ENCODE assay signal across 11 cellular contexts in the genomic region with DNA sequence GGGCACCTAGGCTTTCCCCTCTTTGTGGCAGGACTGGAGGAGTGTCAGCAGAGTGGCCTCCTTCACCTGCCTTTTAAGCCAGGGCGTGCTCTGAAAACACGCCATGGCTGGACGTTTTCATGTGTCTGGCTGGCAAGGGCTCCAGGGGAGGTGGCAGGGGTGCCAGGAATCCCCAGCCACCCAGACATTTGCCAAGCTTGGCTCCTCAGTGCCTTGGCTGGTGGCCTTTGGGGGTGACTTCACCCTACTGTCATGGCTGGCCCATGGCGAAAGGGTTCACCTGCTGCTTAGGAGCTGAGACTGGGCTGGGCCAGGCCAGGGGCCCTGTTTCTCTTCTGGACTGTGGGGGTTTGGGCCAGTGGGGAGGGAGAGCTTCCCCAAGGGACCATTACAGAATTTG. TPM values are rescaled to one million over a fixed set of nuclear protein-coding genes. Genes with fewer than 3 reads are reported as not detected.
A peak's percentile ranks its signal among the peaks of the same experiment; 100 is the strongest.
DNase-seq lines count a peak whose midpoint lies in the region; ATAC-seq, FAIRE-seq and TF ChIP-seq lines count a peak whose summit lies in the region.
"Had no signal": no experiment of that assay in that cellular context is flagged by ENCODE, and none has a peak within 500 bp of the region (broad histone marks: within the 10 kb centered on the region; RNA-seq: fewer than 3 reads in every experiment).

No MANE protein-coding gene starts in this region.

- TF ChIP-seq CTCF in KMS-11 (conservative IDR thresholded peaks at IDR 0.05; ENCODE audit: low read depth, low read length) = no peak
- no peak for TF ChIP-seq CTCF in kidney (IDR thresholded peaks at IDR 0.05; ENCODE audit: borderline replicate concordance, extremely low read depth, insufficient read depth)

- peak overlapping the region; percentile 82; the same call in 1 of the 2 replicates for H3K9ac ChIP-seq in KMS-11
- H3K9ac ChIP-seq in kidney (ENCODE audit: low read length in 2 of 2) = no peak overlapping the region

- H3K4me3 Mint-ChIP-seq in activated T-helper 17 cell treated with anti-CD3 and anti-CD28 coated beads, Interleukin-2, amount 50 U/mL, for 72 hours = peak overlapping the region; percentile 99
- H3K4me3 Mint-ChIP-seq in stimulated activated naive B cell treated with anti-CD40 and anti-IgM and Interleukin-4, amounts not matched to agents 10 μg/mL and 1 μg/mL and 100 μg/mL, for 72 hours = peak overlapping the region; percentile 59 to 93

- FAIRE-seq in kidney (lab: Jason Lieb, UNC) = no peak

- no peak for DNase-seq in kidney
- DNase-seq in stimulated activated naive B cell treated with anti-CD40 and anti-IgM and Interleukin-4, amounts not matched to agents 10 μg/mL and 1 μg/mL and 100 μg/mL, for 72 hours = no peak
- DNase-seq in effector CD8-positive, alpha-beta T cell (lab: John Stamatoyannopoulos, UW) = no peak
- DNase-seq: activated effector memory CD4-positive, alpha-beta T cell treated with anti-CD3 and anti-CD28 coated beads, Interleukin-2, amount 50 U/mL, for 16 hours; MG63; retina; T1000 had no signal

- H3K27ac ChIP-seq in KMS-11 (peak overlapping the region; percentile 95), kidney (ENCODE audit: low read depth in 2 of 2, low read length in 2 of 2) (peak overlapping the region; percentile 57 to 77)

- H3K4me1 ChIP-seq in KMS-11 (ENCODE audit: low read depth, poor library complexity, severe bottlenecking) (peaks cover 95% of the 10 kb centered on the region), kidney (ENCODE audit: control insufficient read depth in 1 of 2, insufficient read depth in 1 of 2, low read depth in 1 of 2, low read length in 2 of 2) (peaks cover 77% of the 10 kb centered on the region in 2 donors)

- intact Hi-C loops in kidney (cut with DNase I) = no loop called here

- H3K36me3 ChIP-seq in KMS-11 (ENCODE audit: insufficient read depth) (peaks cover 3% of the 10 kb centered on the region; the same call in 1 of the 2 replicates), kidney (ENCODE audit: control insufficient read depth in 1 of 2, insufficient read depth in 2 of 2, low read length in 2 of 2) (peaks cover 0 to under 1% of the 10 kb centered on the region in 2 donors)

- H3K4me2 ChIP-seq in KMS-11 = peak overlapping the region; percentile 99

- H4K20me1 ChIP-seq in KMS-11 (ENCODE audit: insufficient read depth) = peaks cover 30% of the 10 kb centered on the region

- peak overlapping the region; percentile 1 for H3K4me3 ChIP-seq in KMS-11 (IDR thresholded peaks at IDR 0.05; ENCODE audit: insufficient read depth, low read depth, low read length)
- H3K4me3 ChIP-seq in kidney (ENCODE audit: low read length in 2 of 2) = no peak overlapping the region
- H3K4me3 ChIP-seq: MG63 had no signal

- H3K9me3 ChIP-seq in kidney (ENCODE audit: control insufficient read depth in 1 of 2, low read length in 2 of 2) = no peaks in the 10 kb centered on the region
- H3K9me3 ChIP-seq: MG63 had no signal

- peaks cover 63% of the 10 kb centered on the region for H3K4me1 Mint-ChIP-seq in activated T-helper 17 cell treated with anti-CD3 and anti-CD28 coated beads, Interleukin-2, amount 50 U/mL, for 72 hours
- peaks cover 82 to 100% of the 10 kb centered on the region in 2 donors for H3K4me1 Mint-ChIP-seq in stimulated activated naive B cell treated with anti-CD40 and anti-IgM and Interleukin-4, amounts not matched to agents 10 μg/mL and 1 μg/mL and 100 μg/mL, for 72 hours

- no peaks in the 10 kb centered on the region for H3K9me3 Mint-ChIP-seq in activated T-helper 17 cell treated with anti-CD3 and anti-CD28 coated beads, Interleukin-2, amount 50 U/mL, for 72 hours
- H3K9me3 Mint-ChIP-seq in stimulated activated naive B cell treated with anti-CD40 and anti-IgM and Interleukin-4, amounts not matched to agents 10 μg/mL and 1 μg/mL and 100 μg/mL, for 72 hours = no peaks in the 10 kb centered on the region

- peaks cover 55% of the 10 kb centered on the region for H3K36me3 Mint-ChIP-seq in activated T-helper 17 cell treated with anti-CD3 and anti-CD28 coated beads, Interleukin-2, amount 50 U/mL, for 72 hours (ENCODE audit: low read depth)
- H3K36me3 Mint-ChIP-seq in stimulated activated naive B cell treated with anti-CD40 and anti-IgM and Interleukin-4, amounts not matched to agents 10 μg/mL and 1 μg/mL and 100 μg/mL, for 72 hours = peaks cover 30 to 41% of the 10 kb centered on the region in 2 donors

- H3K27me3 Mint-ChIP-seq in activated T-helper 17 cell treated with anti-CD3 and anti-CD28 coated beads, Interleukin-2, amount 50 U/mL, for 72 hours = no peaks in the 10 kb centered on the region
- no peaks in the 10 kb centered on the region for H3K27me3 Mint-ChIP-seq in stimulated activated naive B cell treated with anti-CD40 and anti-IgM and Interleukin-4, amounts not matched to agents 10 μg/mL and 1 μg/mL and 100 μg/mL, for 72 hours

- H3K27me3 ChIP-seq in KMS-11 (ENCODE audit: insufficient read depth, low read depth) = no peaks in the 10 kb centered on the region
- H3K27me3 ChIP-seq: MG63 had no signal

- peak overlapping the region; percentile 98 for H3K27ac Mint-ChIP-seq in activated T-helper 17 cell treated with anti-CD3 and anti-CD28 coated beads, Interleukin-2, amount 50 U/mL, for 72 hours
- peak overlapping the region; percentile 95 for H3K27ac Mint-ChIP-seq in stimulated activated naive B cell treated with anti-CD40 and anti-IgM and Interleukin-4, amounts not matched to agents 10 μg/mL and 1 μg/mL and 100 μg/mL, for 72 hours

- no peak overlapping the region for H2AFZ ChIP-seq in KMS-11 (ENCODE audit: low read depth)

- peaks cover 100% of the 10 kb centered on the region for H3K79me2 ChIP-seq in KMS-11 (ENCODE audit: insufficient read depth, low read depth)

- no peak for ATAC-seq in activated T-helper 17 cell treated with anti-CD3 and anti-CD28 coated beads, Interleukin-2, amount 50 U/mL, for 72 hours (replicated peaks)
- ATAC-seq in stimulated activated naive B cell treated with anti-CD40 and anti-IgM and Interleukin-4, amounts not matched to agents 10 μg/mL and 1 μg/mL and 100 μg/mL, for 72 hours (replicated peaks) = no peak
- ATAC-seq in GM21825 (IDR thresholded peaks at IDR 0.05; ENCODE audit: unreplicated experiment) (no peak), GM19463 (IDR thresholded peaks at IDR 0.05; ENCODE audit: unreplicated experiment) (no peak)

RNA-seq across cellular contexts. Expression of a gene that starts 17.6 kb away (rescaled TPM):
- 100 to 1,000 TPM; 101 to 119 TPM for total RNA-seq in activated T-helper 17 cell treated with anti-CD3 and anti-CD28 coated beads, Interleukin-2, amount 50 U/mL, for 72 hours
- total RNA-seq in kidney = 123 TPM
- 55.5 TPM for polyA plus RNA-seq in kidney (ENCODE audit: insufficient read depth, low read depth, low replicate concordance)
